Comparison of ENCODE assay signal across 9 cellular contexts in genomic region chrX:119410027-119410819, GRCh38. TPM values are rescaled to one million over a fixed set of nuclear protein-coding genes. Genes with fewer than 3 reads are reported as not detected.
DNase-seq lines count a peak whose midpoint lies in the region; ATAC-seq and TF ChIP-seq lines count a peak whose summit lies in the region.
"Had no signal": no experiment of that assay in that cellular context is flagged by ENCODE, and none has a peak within 500 bp of the region (broad histone marks: within the 10 kb centered on the region; RNA-seq: fewer than 3 reads in every experiment).

No MANE protein-coding gene starts in this region.

- H3K4me1 Mint-ChIP-seq in naive thymus-derived CD8-positive, alpha-beta T cell, result peaks cover 0 to 3% (median 0%) of the 10 kb centered on the region in 4 donors

- no peak overlapping the region for H3K4me3 ChIP-seq in AG04450 (ENCODE audit: low read depth, low read length)
- no peak overlapping the region for H3K4me3 ChIP-seq in brain microvascular endothelial cell (ENCODE audit: low read depth, low read length)
- no peak overlapping the region for H3K4me3 ChIP-seq in mesendoderm (ENCODE audit: low read length)

- in situ Hi-C loops in brain microvascular endothelial cell (cut with HindIII; ENCODE audit: low pct_ligation_motif_present, low sequenced_read_pairs), result no loop called here

- H3K4me1 ChIP-seq in mesendoderm (ENCODE audit: control insufficient read depth, low read depth, low read length), result no peaks in the 10 kb centered on the region

- no peaks in the 10 kb centered on the region for H3K27me3 Mint-ChIP-seq in naive thymus-derived CD8-positive, alpha-beta T cell

- H3K4me3 Mint-ChIP-seq in naive thymus-derived CD8-positive, alpha-beta T cell, result no peak overlapping the region

- no peak overlapping the region for H3K23ac ChIP-seq in mesendoderm (ENCODE audit: low read length)

- no peak overlapping the region for H3K9ac ChIP-seq in mesendoderm (ENCODE audit: low read length)

- POLR2A ChIA-PET in AG04450 (lab: Yijun Ruan, JAX), result no interaction called here
- POLR2A ChIA-PET in naive thymus-derived CD8-positive, alpha-beta T cell (lab: Charles Lee), result interaction anchor here (0.6 kb wide), 1 partner anchor 14 kb away, joined by 3 read pairs; no protein-coding TSS in a partner anchor

- H3K79me1 ChIP-seq in mesendoderm (ENCODE audit: low read length), result no peaks in the 10 kb centered on the region

- TF ChIP-seq CTCF in AG04450 (IDR thresholded peaks at IDR 0.05; ENCODE audit: low read depth, low read length) (no peak), brain microvascular endothelial cell (IDR thresholded peaks at IDR 0.05; ENCODE audit: low read depth, low read length, missing control alignments) (no peak)

- CTCF ChIA-PET in AG04450 (lab: Charles Lee), result no interaction called here

- no peak overlapping the region for H3K4me2 ChIP-seq in mesendoderm (ENCODE audit: low read length)

- no peak overlapping the region for H4K8ac ChIP-seq in mesendoderm (ENCODE audit: low read depth, low read length)

- no peak overlapping the region for H3K18ac ChIP-seq in mesendoderm (ENCODE audit: low read length)

- H2AK5ac ChIP-seq in mesendoderm (ENCODE audit: low read length), result no peak overlapping the region

- no peaks in the 10 kb centered on the region for H3K9me3 ChIP-seq in AG04450 (ENCODE audit: control insufficient read depth, insufficient read depth, low read length)

- H3K27ac ChIP-seq in AG04450 (ENCODE audit: low read depth, low read length), result peak overlapping the region; percentile 21
- H3K27ac ChIP-seq in brain microvascular endothelial cell, result no peak overlapping the region
- no peak overlapping the region for H3K27ac ChIP-seq in mesendoderm (ENCODE audit: low read depth, low read length)

- no peak for ATAC-seq in GM21381 (IDR thresholded peaks at IDR 0.05; ENCODE audit: unreplicated experiment)
- no peak for ATAC-seq in HG03439 (IDR thresholded peaks at IDR 0.05; ENCODE audit: unreplicated experiment)
- no peak for ATAC-seq in HG02571 (IDR thresholded peaks at IDR 0.05; ENCODE audit: unreplicated experiment)
- ATAC-seq in naive thymus-derived CD8-positive, alpha-beta T cell, result no peak

- H3K4ac ChIP-seq in mesendoderm (ENCODE audit: low read depth, low read length), result no peak overlapping the region

- H3K79me2 ChIP-seq in mesendoderm (ENCODE audit: control insufficient read depth, insufficient read depth, low read length), result no peaks in the 10 kb centered on the region

- H4K5ac ChIP-seq in mesendoderm (ENCODE audit: low read length), result no peak overlapping the region

- no peak overlapping the region for H2BK15ac ChIP-seq in mesendoderm (replicated peaks; ENCODE audit: low read depth)

- H3K36me3 ChIP-seq in brain microvascular endothelial cell (replicated peaks), result peaks cover 2% of the 10 kb centered on the region
- H3K36me3 ChIP-seq in mesendoderm (ENCODE audit: control insufficient read depth, insufficient read depth, low read length), result no peaks in the 10 kb centered on the region

- no peak overlapping the region for H3K56ac ChIP-seq in mesendoderm (ENCODE audit: low read length)

- H3K36me3 Mint-ChIP-seq in naive thymus-derived CD8-positive, alpha-beta T cell, result peaks cover 0 to 10% (median 0%) of the 10 kb centered on the region in 3 donors

- DNase-seq in AG04450 (ENCODE audit: low read depth, low spot score) (no peak), HT1080 (ENCODE audit: low read depth) (peak; percentile 94), brain microvascular endothelial cell (peak; percentile 65), mesendoderm (peak; percentile 38)
- no peak for DNase-seq in naive thymus-derived CD8-positive, alpha-beta T cell
- DNase-seq: DND-41 had no signal

- H3K27me3 ChIP-seq in AG04450 (ENCODE audit: control insufficient read depth, insufficient read depth, low read length), result no peaks in the 10 kb centered on the region
- H3K27me3 ChIP-seq in brain microvascular endothelial cell (replicated peaks), result no peaks in the 10 kb centered on the region
- H3K27me3 ChIP-seq in mesendoderm (ENCODE audit: insufficient read depth, low read length, poor library complexity), result no peaks in the 10 kb centered on the region

- no peak overlapping the region for H2BK120ac ChIP-seq in mesendoderm (ENCODE audit: low read depth, low read length)

- no peak overlapping the region for H2BK5ac ChIP-seq in mesendoderm (ENCODE audit: low read length)

- peak overlapping the region in 1 of 10 donors; percentile 61 for H3K27ac Mint-ChIP-seq in naive thymus-derived CD8-positive, alpha-beta T cell

- no peaks in the 10 kb centered on the region for H3K9me3 Mint-ChIP-seq in naive thymus-derived CD8-positive, alpha-beta T cell

- no CpG with 5 or more reads among the region's 15 CpGs for WGBS in mesendoderm (ENCODE audit: extremely low coverage, insufficient coverage, low lambda C conversion rate)

RNA-seq across cellular contexts. Expression of gene SLC25A43, which starts 11.1 kb away (rescaled TPM):
- polyA plus RNA-seq in AG04450 (2011; rRNA removed), result 8.5 and 8.6 TPM in 2 replicates
- polyA minus RNA-seq in AG04450 (2011; rRNA and poly(A)+ RNA removed), result 3.8 and 4.5 TPM in 2 replicates
- 15.7 and 16.7 TPM in 2 replicates for total RNA-seq in HT1080 (2014; rRNA removed; shearing (Covaris generic))
- 16.4 and 17.1 TPM in 2 replicates for polyA plus RNA-seq in HT1080 (2015; cell fraction: cytosol; rRNA removed)
- 5.7 and 5.9 TPM in 2 replicates for polyA plus RNA-seq in HT1080 (2015; cell fraction: nucleus; rRNA removed)
- 4.5 TPM for polyA plus RNA-seq in mesendoderm (2013, experiment 1 of 2)
- 4.8 TPM for polyA plus RNA-seq in mesendoderm (2013, experiment 2 of 2)
- total RNA-seq in naive thymus-derived CD8-positive, alpha-beta T cell, result 1 to 10 TPM; 2.9 to 3.3 TPM
- 1 to 10 TPM; 2.3 to 4.8 (median 2.4) TPM for polyA plus RNA-seq in naive thymus-derived CD8-positive, alpha-beta T cell

RNA-seq across cellular contexts. Expression of gene SLC25A5, which starts 58.0 kb away (rescaled TPM):
- 227 and 233 TPM in 2 replicates for polyA plus RNA-seq in AG04450 (2011; rRNA removed)
- 235 and 267 TPM in 2 replicates for polyA minus RNA-seq in AG04450 (2011; rRNA and poly(A)+ RNA removed)
- 363 and 485 TPM in 2 replicates for total RNA-seq in HT1080 (2014; rRNA removed; shearing (Covaris generic))
- 831 and 839 TPM in 2 replicates for polyA plus RNA-seq in HT1080 (2015; cell fraction: cytosol; rRNA removed)
- polyA plus RNA-seq in HT1080 (2015; cell fraction: nucleus; rRNA removed), result 487 and 552 TPM in 2 replicates
- 447 TPM for polyA plus RNA-seq in mesendoderm (2013, experiment 1 of 2)
- polyA plus RNA-seq in mesendoderm (2013, experiment 2 of 2), result 442 TPM
- total RNA-seq in naive thymus-derived CD8-positive, alpha-beta T cell, result 100 to 1,000 TPM; 104 to 106 TPM
- 100 to 1,000 TPM; 258 to 271 (median 271) TPM for polyA plus RNA-seq in naive thymus-derived CD8-positive, alpha-beta T cell

Comparison
In these comparisons a context has a peak if more than half of its experiments do, and no peak if none do; other contexts are left out.
1. DNase-seq: peak in HT1080 (single experiment), brain microvascular endothelial cell (single experiment) and mesendoderm (single experiment); none in AG04450 (single experiment) and naive thymus-derived CD8-positive, alpha-beta T cell (0 of 10).